21 cellular contexts compared by ENCODE assay signal in the genomic region with DNA sequence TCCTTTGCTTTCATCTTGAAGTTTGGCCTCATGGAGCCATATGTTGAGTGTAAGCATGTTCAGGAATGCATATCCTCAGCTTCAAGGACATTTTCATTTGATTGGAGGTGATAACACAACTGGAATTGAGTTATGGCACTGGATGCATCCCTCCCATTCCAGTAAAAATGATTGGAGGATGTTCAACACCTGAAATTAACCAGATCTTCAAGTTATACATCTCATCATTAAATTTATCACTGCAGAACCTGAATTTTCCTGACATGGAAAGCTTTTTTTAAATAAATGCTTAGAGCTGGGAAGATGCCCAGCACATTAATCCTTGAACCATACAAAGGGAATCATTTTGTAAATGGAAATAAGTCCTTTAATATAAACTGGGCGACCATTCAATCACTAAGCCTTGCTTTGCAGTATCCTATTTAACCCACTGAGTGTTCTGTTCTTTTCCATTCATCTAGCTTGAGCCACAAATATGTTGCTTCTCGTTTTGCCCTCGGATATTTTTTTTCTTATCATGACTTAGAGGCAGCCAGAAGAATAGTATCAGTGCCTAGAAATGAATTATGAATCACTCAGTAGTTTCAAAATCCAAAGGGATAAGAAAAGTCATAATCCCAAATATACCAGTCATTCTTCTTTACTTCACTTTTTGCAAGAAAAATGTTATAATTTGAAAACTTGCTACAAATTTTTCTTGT.
DNase-seq lines count a peak whose midpoint lies in the region; ATAC-seq and TF ChIP-seq lines count a peak whose summit lies in the region.
"Had no signal": no experiment of that assay in that cellular context is flagged by ENCODE, and none has a peak within 500 bp of the region (broad histone marks: within the 10 kb centered on the region; RNA-seq: fewer than 3 reads in every experiment).

No MANE protein-coding gene starts in this region.

- intact Hi-C loops in upper lobe of right lung (cut with DNase I), result no loop called here

- H3K4me3 ChIP-seq in adipocyte (ENCODE audit: low read length), result peak overlapping the region; percentile 61
- no peak overlapping the region for H3K4me3 ChIP-seq in upper lobe of right lung
- H3K4me3 ChIP-seq: Peyer's patch had no signal

- H3K36me3 ChIP-seq in adipocyte (ENCODE audit: control insufficient read depth, insufficient read depth, low read length, severe bottlenecking) (no peaks in the 10 kb centered on the region), upper lobe of right lung (no peaks in the 10 kb centered on the region)
- H3K36me3 ChIP-seq: Peyer's patch had no signal

- no peak overlapping the region for H3K27ac ChIP-seq in upper lobe of right lung

- H3K4me3 Mint-ChIP-seq in endothelial cell (ENCODE audit: unreplicated experiment), result no peak overlapping the region
- H3K4me3 Mint-ChIP-seq: CD4-positive, alpha-beta T cell had no signal

- H3K9me3 Mint-ChIP-seq in endothelial cell (ENCODE audit: unreplicated experiment), result no peaks in the 10 kb centered on the region
- H3K9me3 Mint-ChIP-seq: CD4-positive, alpha-beta T cell had no signal

- no peaks in the 10 kb centered on the region for H3K27me3 ChIP-seq in adipocyte (replicated peaks; ENCODE audit: control insufficient read depth, insufficient read depth, low read length)
- no peaks in the 10 kb centered on the region for H3K27me3 ChIP-seq in upper lobe of right lung
- H3K27me3 ChIP-seq: Peyer's patch had no signal

- H3K9ac ChIP-seq in adipocyte (ENCODE audit: low read length), result no peak overlapping the region

- H3K9me3 ChIP-seq in adipocyte (ENCODE audit: control insufficient read depth, low read length), result no peaks in the 10 kb centered on the region
- no peaks in the 10 kb centered on the region for H3K9me3 ChIP-seq in upper lobe of right lung
- H3K9me3 ChIP-seq: Peyer's patch had no signal

- H3K27ac Mint-ChIP-seq in endothelial cell (ENCODE audit: unreplicated experiment), result no peak overlapping the region
- H3K27ac Mint-ChIP-seq: CD4-positive, alpha-beta T cell had no signal

- H3K4me1 ChIP-seq in adipocyte (ENCODE audit: control insufficient read depth, insufficient read depth, low read length), result peaks cover 13% of the 10 kb centered on the region
- H3K4me1 ChIP-seq in upper lobe of right lung, result no peaks in the 10 kb centered on the region
- H3K4me1 ChIP-seq: Peyer's patch had no signal

- ATAC-seq in omental fat pad (ENCODE audit: low FRiP score) (peak; percentile 79), upper lobe of right lung (no peak)
- ATAC-seq: stimulated activated naive CD8-positive, alpha-beta T cell treated with anti-CD3 and anti-CD28 coated beads, Interleukin-15, Interleukin-2, amounts not matched to agents 100 U/mL and 50 U/mL, for 24 hours had no signal

- DNase-seq in AG20443 (ENCODE audit: low spot score) (peak; percentile 17), adipocyte (ENCODE audit: low read depth) (peak; percentile 56), fibroblast of gingiva (ENCODE audit: low read depth) (peak; percentile 11), omental fat pad (ENCODE audit: low spot score) (no peak), upper lobe of right lung (no peak), SHP77 treated with DMSO at 0.1 percent for 48 hours (lab: John Stamatoyannopoulos, UW) (no peak), hippocampal formation (lab: John Stamatoyannopoulos, UW) (no peak), endothelial cell (ENCODE audit: low spot score) (no peak)
- DNase-seq: activated CD4-positive, alpha-beta T cell treated with anti-CD3 and anti-CD28 coated beads for 48 hours; activated CD8-positive, alpha-beta memory T cell treated with anti-CD3 and anti-CD28 coated beads, Interleukin-2, amount 50 U/mL, for 48 hours; activated gamma-delta T cell treated with Interleukin-2 at 50 U/mL for 16 hours; CD4-positive, alpha-beta T cell; dermis blood vessel endothelial cell; DMS79; hypothalamus; MM.1S; NCI-H187 treated with DMSO at 0.1 percent for 48 hours; NCI-H446; Peyer's patch; stimulated activated naive CD8-positive, alpha-beta T cell treated with anti-CD3 and anti-CD28 coated beads, Interleukin-15, Interleukin-2, amounts not matched to agents 100 U/mL and 50 U/mL, for 24 hours; SW 1271 had no signal

- no peaks in the 10 kb centered on the region for H3K36me3 Mint-ChIP-seq in endothelial cell (ENCODE audit: low read depth, unreplicated experiment)

- TF ChIP-seq CTCF in omental fat pad (IDR thresholded peaks at IDR 0.05) (no peak), upper lobe of right lung (IDR thresholded peaks at IDR 0.05) (no peak), endothelial cell (IDR thresholded peaks at IDR 0.05; ENCODE audit: unreplicated experiment) (no peak)

- H3K4me1 Mint-ChIP-seq in endothelial cell (ENCODE audit: unreplicated experiment), result peaks cover 8% of the 10 kb centered on the region

- no peaks in the 10 kb centered on the region for H3K27me3 Mint-ChIP-seq in endothelial cell (ENCODE audit: unreplicated experiment)
- H3K27me3 Mint-ChIP-seq: CD4-positive, alpha-beta T cell had no signal

Comparison
In these comparisons a context has a peak if more than half of its experiments do, and no peak if none do; other contexts are left out.
1. DNase-seq: peak in AG20443 (single experiment), adipocyte (single experiment) and fibroblast of gingiva (single experiment); none in omental fat pad (single experiment), upper lobe of right lung (single experiment), SHP77 treated with DMSO at 0.1 percent for 48 hours (single experiment), hippocampal formation (0 of 2) and endothelial cell (single experiment).